8 cellular contexts compared by ENCODE assay signal in the genomic region with DNA sequence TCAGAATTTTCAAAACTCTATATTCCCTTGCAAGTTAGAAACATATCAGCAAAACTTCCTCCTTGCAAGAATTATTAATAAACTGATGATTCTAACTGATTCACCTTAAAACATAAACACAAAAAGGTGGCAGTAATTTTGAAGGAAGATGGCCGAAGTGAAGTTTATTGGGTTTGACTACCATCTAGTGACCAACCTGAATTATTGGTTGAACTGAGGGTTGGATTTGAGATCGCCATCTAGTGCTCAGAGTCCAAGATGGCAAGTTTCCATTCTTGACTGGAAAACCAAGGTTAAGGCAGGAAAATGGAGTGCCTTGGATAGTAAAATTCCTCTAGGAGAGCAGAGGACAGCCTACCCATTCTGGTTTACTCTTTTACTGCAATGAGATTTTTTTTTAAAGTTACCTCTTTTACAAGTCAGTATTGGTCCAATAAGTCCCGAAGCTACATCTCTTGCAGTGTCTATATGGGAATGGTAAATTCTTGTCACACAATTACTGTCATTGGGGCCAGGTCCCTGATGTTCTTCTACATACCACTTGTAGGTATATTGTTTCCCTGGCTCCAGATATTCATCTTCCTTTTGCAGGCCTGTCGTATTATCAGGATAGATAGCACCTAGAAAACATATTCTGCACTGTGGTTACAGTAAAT. TPM values are rescaled to one million over a fixed set of nuclear protein-coding genes. Genes with fewer than 3 reads are reported as not detected.
DNase-seq lines count a peak whose midpoint lies in the region; ATAC-seq and TF ChIP-seq lines count a peak whose summit lies in the region.

No MANE protein-coding gene starts in this region.

- peak; percentile 9 for DNase-seq in CMK (ENCODE audit: low read depth)
- DNase-seq in NCI-H146 (lab: John Stamatoyannopoulos, UW), result peak; percentile 85
- DNase-seq in SKM-1 (lab: John Stamatoyannopoulos, UW; ENCODE audit: unreplicated experiment), result peak; percentile 73
- peak; percentile 76 to 84 for DNase-seq in erythroblast (lab: John Stamatoyannopoulos, UW)
- peak; percentile 85 for DNase-seq in myocyte (ENCODE audit: low read depth)
- no peak for DNase-seq in 8988T

- peak; percentile 62 for ATAC-seq in GM18519 (IDR thresholded peaks at IDR 0.05; ENCODE audit: low FRiP score, unreplicated experiment)
- ATAC-seq in HG03039 (IDR thresholded peaks at IDR 0.05; ENCODE audit: unreplicated experiment), result peak; percentile 65

- no peak for TF ChIP-seq POLR2A in erythroblast (IDR thresholded peaks at IDR 0.05; ENCODE audit: low read length)

RNA-seq across cellular contexts. Expression of a gene that starts 51.6 kb away (rescaled TPM):
- not detected in 2 replicates for total RNA-seq in myocyte
- not detected for polyA plus RNA-seq in myocyte (2012)
